20 cellular contexts compared by ENCODE assay signal in genomic region chr1:76046149-76046548, GRCh38. TPM values are rescaled to one million over a fixed set of nuclear protein-coding genes. Genes with fewer than 3 reads are reported as not detected.
A peak's percentile ranks its signal among the peaks of the same experiment; 100 is the strongest.
DNase-seq lines count a peak whose midpoint lies in the region; ATAC-seq, FAIRE-seq and TF ChIP-seq lines count a peak whose summit lies in the region.
"Had no signal": no experiment of that assay in that cellular context is flagged by ENCODE, and none has a peak within 500 bp of the region (broad histone marks: within the 10 kb centered on the region; RNA-seq: fewer than 3 reads in every experiment).

No MANE protein-coding gene starts in this region.

- H3F3A ChIP-seq in neural progenitor cell (ENCODE audit: low read depth), result no peaks in the 10 kb centered on the region

- peak; percentile 21 for FAIRE-seq in A204.1 (lab: Jason Lieb, UNC)
- FAIRE-seq: GM12878, GM19239, H54 had no signal

- H3K9me3 ChIP-seq in neural progenitor cell (ENCODE audit: low read depth), result no peaks in the 10 kb centered on the region
- H3K9me3 ChIP-seq: HAP-1 had no signal

- no peaks in the 10 kb centered on the region for H3K36me3 Mint-ChIP-seq in WTC11
- H3K36me3 Mint-ChIP-seq in neural progenitor cell, result no peaks in the 10 kb centered on the region
- no peaks in the 10 kb centered on the region for H3K36me3 Mint-ChIP-seq in type B pancreatic cell
- H3K36me3 Mint-ChIP-seq in activated CD8-positive, alpha-beta memory T cell treated with anti-CD3 and anti-CD28 coated beads, Interleukin-2, amount 10 ng/mL, durations not matched to agents 7 days and 5 days, result no peaks in the 10 kb centered on the region
- H3K36me3 Mint-ChIP-seq: CD4-positive, alpha-beta memory T cell had no signal

- POLR2A ChIA-PET in WTC11 (lab: Charles Lee), result no interaction called here

- CTCF ChIA-PET in WTC11 (lab: Charles Lee), result no interaction called here
- CTCF ChIA-PET in activated CD8-positive, alpha-beta memory T cell treated with anti-CD3 and anti-CD28 coated beads, Interleukin-2, amount 10 ng/mL, durations not matched to agents 7 days and 5 days (lab: Charles Lee), result no interaction called here

- H3K4me1 ChIP-seq in neural progenitor cell, result peaks cover 9% of the 10 kb centered on the region
- H3K4me1 ChIP-seq: HAP-1 had no signal

- no peaks in the 10 kb centered on the region for H3K79me2 ChIP-seq in neural progenitor cell (ENCODE audit: low read depth)

- H3K36me3 ChIP-seq in neural progenitor cell, result no peaks in the 10 kb centered on the region
- H3K36me3 ChIP-seq: HAP-1 had no signal

- H3K4me3 Mint-ChIP-seq in WTC11 (no peak overlapping the region), neural progenitor cell (no peak overlapping the region), type B pancreatic cell (no peak overlapping the region)
- no peak overlapping the region for H3K4me3 Mint-ChIP-seq in activated CD8-positive, alpha-beta memory T cell treated with anti-CD3 and anti-CD28 coated beads, Interleukin-2, amount 10 ng/mL, durations not matched to agents 7 days and 5 days
- H3K4me3 Mint-ChIP-seq: CD4-positive, alpha-beta memory T cell; HFFc6 had no signal

- H3K27me3 Mint-ChIP-seq in WTC11 (ENCODE audit: low read depth) (no peaks in the 10 kb centered on the region), neural progenitor cell (ENCODE audit: insufficient read depth, low read depth) (peaks cover 3% of the 10 kb centered on the region), type B pancreatic cell (no peaks in the 10 kb centered on the region)
- peaks cover 15% of the 10 kb centered on the region for H3K27me3 Mint-ChIP-seq in activated CD8-positive, alpha-beta memory T cell treated with anti-CD3 and anti-CD28 coated beads, Interleukin-2, amount 10 ng/mL, durations not matched to agents 7 days and 5 days

- H2AFZ ChIP-seq in neural progenitor cell (replicated peaks), result peak overlapping the region; percentile 62
- H2AFZ ChIP-seq: GM23248 had no signal

- ATAC-seq in WTC11, result no peak
- no peak for ATAC-seq in activated CD8-positive, alpha-beta memory T cell treated with anti-CD3 and anti-CD28 coated beads, Interleukin-2, amount 10 ng/mL, durations not matched to agents 7 days and 5 days
- ATAC-seq: GM12878 had no signal

- TF ChIP-seq CTCF in WTC11 (IDR thresholded peaks at IDR 0.05), result no peak
- no peak for TF ChIP-seq CTCF in neural progenitor cell (IDR thresholded peaks at IDR 0.05)
- TF ChIP-seq CTCF in type B pancreatic cell (conservative IDR thresholded peaks at IDR 0.05), result no peak

- H4K20me1 ChIP-seq in neural progenitor cell (ENCODE audit: low read depth), result no peaks in the 10 kb centered on the region

- no peak overlapping the region for H3K4me2 ChIP-seq in neural progenitor cell

- no peak overlapping the region for H3K9ac ChIP-seq in neural progenitor cell
- H3K9ac ChIP-seq: GM23248 had no signal

- no peak overlapping the region for H3K27ac Mint-ChIP-seq in WTC11
- H3K27ac Mint-ChIP-seq in neural progenitor cell, result no peak overlapping the region
- H3K27ac Mint-ChIP-seq in type B pancreatic cell, result no peak overlapping the region
- no peak overlapping the region for H3K27ac Mint-ChIP-seq in activated CD8-positive, alpha-beta memory T cell treated with anti-CD3 and anti-CD28 coated beads, Interleukin-2, amount 10 ng/mL, durations not matched to agents 7 days and 5 days
- H3K27ac Mint-ChIP-seq: CD4-positive, alpha-beta memory T cell; HFFc6 had no signal

- no peak for DNase-seq in WTC11 (ENCODE audit: low spot score)
- no peak for DNase-seq in neural progenitor cell (ENCODE audit: low spot score)
- no peak for DNase-seq in GDM1 (lab: John Stamatoyannopoulos, UW)
- no peak for DNase-seq in type B pancreatic cell (ENCODE audit: extremely low spot score, unreplicated experiment)
- no peak for DNase-seq in activated CD8-positive, alpha-beta memory T cell treated with anti-CD3 and anti-CD28 coated beads, Interleukin-2, amount 10 ng/mL, durations not matched to agents 7 days and 5 days
- DNase-seq: 8988T; C1 segment of cervical spinal cord; Calu3; CD4-positive, alpha-beta memory T cell; COR-L47; DMS53; DMS79 treated with DMSO at 0.1 percent for 48 hours; GM23248; HFFc6 had no signal

- H3K4me3 ChIP-seq in neural progenitor cell, result no peak overlapping the region
- H3K4me3 ChIP-seq: GM12878, GM23248, HAP-1 had no signal

- no peaks in the 10 kb centered on the region for H3K27me3 ChIP-seq in neural progenitor cell

- H3K27ac ChIP-seq in neural progenitor cell, result no peak overlapping the region
- H3K27ac ChIP-seq: GM23248 had no signal

- H3K4me1 Mint-ChIP-seq in WTC11 (peaks cover 31% of the 10 kb centered on the region), neural progenitor cell (peaks cover 24% of the 10 kb centered on the region), type B pancreatic cell (ENCODE audit: unreplicated experiment) (peaks cover 9% of the 10 kb centered on the region)
- no peaks in the 10 kb centered on the region for H3K4me1 Mint-ChIP-seq in activated CD8-positive, alpha-beta memory T cell treated with anti-CD3 and anti-CD28 coated beads, Interleukin-2, amount 10 ng/mL, durations not matched to agents 7 days and 5 days

- H3K9me3 Mint-ChIP-seq in WTC11 (0 out of 2 replicates have a peak, but pooled peaks cover 3% of the 10 kb centered on the region), neural progenitor cell (no peaks in the 10 kb centered on the region), type B pancreatic cell (no peaks in the 10 kb centered on the region)
- no peaks in the 10 kb centered on the region for H3K9me3 Mint-ChIP-seq in activated CD8-positive, alpha-beta memory T cell treated with anti-CD3 and anti-CD28 coated beads, Interleukin-2, amount 10 ng/mL, durations not matched to agents 7 days and 5 days (ENCODE audit: low read depth)
- H3K9me3 Mint-ChIP-seq: HFFc6 had no signal

TF ChIP-seq in WTC11, 78 proteins besides CTCF, POLR2A, EP300 and RAD21:
- TF ChIP-seq HMGA2 (CRISPR knock-in tag; IDR thresholded peaks at IDR 0.05) (peak; percentile 98), EMX1 (CRISPR knock-in tag; IDR thresholded peaks at IDR 0.05) (no peak)

RNA-seq across cellular contexts. Expression of gene ST6GALNAC3, which starts 28.4 kb away (rescaled TPM):
- total RNA-seq in WTC11 (2021) (11.9 to 14.1 TPM (median 12.7 TPM) in 3 replicates), neural progenitor cell (ENCODE audit: low replicate concordance) (13.4 and 23.6 TPM in 2 replicates), type B pancreatic cell (ENCODE audit: low replicate concordance) (3.8 and 24.7 TPM in 2 replicates)
- under 1 TPM; 0.26 to 0.88 TPM for total RNA-seq in activated CD8-positive, alpha-beta memory T cell treated with anti-CD3 and anti-CD28 coated beads, Interleukin-2, amount 10 ng/mL, durations not matched to agents 7 days and 5 days
- total RNA-seq: G401, GM23248 had no signal
